Comparison of ENCODE assay signal across 16 cellular contexts in the genomic region with DNA sequence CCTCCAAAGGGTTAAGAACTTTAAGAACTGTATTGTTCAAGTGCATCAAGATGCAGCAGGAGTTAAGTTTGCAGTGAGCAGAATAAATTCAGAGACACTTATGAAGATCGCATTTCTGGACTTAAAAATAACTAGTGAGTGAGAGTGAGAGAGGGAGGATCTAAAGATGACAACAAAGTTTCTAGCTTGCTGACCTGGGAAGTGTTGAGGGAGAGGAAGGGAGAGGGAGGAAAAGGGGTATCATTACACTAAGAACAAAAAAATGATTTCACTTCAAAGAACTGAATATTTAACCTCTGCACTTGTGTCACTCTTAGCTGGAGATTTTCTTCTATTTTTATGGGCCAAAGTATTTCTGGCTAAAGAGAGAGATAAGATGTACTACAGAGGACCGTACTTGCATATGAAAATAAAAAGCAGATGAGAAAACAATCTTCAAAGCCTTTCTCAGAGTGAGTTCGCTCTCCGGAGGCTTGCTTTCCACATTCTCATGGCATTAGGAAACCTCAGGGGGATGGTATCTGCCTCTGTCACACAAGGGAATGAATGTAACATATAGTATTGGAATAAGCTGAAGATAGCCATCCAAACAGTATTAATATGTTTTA.
DNase-seq lines count a peak whose midpoint lies in the region; ATAC-seq and TF ChIP-seq lines count a peak whose summit lies in the region.
"Had no signal": no experiment of that assay in that cellular context is flagged by ENCODE, and none has a peak within 500 bp of the region (broad histone marks: within the 10 kb centered on the region; RNA-seq: fewer than 3 reads in every experiment).

No MANE protein-coding gene starts in this region.

- H3F3A ChIP-seq in GM23338 (replicated peaks; ENCODE audit: low read depth): no peaks in the 10 kb centered on the region

- H3K27me3 Mint-ChIP-seq in GM23338 (ENCODE audit: insufficient read depth, low read depth, poor library complexity) (no peaks in the 10 kb centered on the region), chondrocyte (ENCODE audit: low read depth) (no peaks in the 10 kb centered on the region)

- TF ChIP-seq POLR2A in sigmoid colon (IDR thresholded peaks at IDR 0.05): no peak

- no peak overlapping the region for H3K27ac ChIP-seq in GM23338 (ENCODE audit: low read depth)
- peak overlapping the region; percentile 86 for H3K27ac ChIP-seq in left ventricle myocardium inferior (replicated peaks)
- H3K27ac ChIP-seq in sigmoid colon: peak overlapping the region in 3 of 4 donors; percentile 4 to 66 (median 56)

- H3K9me3 Mint-ChIP-seq in GM23338 (peaks cover 16% of the 10 kb centered on the region), chondrocyte (ENCODE audit: low read depth) (peaks cover 9% of the 10 kb centered on the region)

- H3K9me2 ChIP-seq in GM23338 (ENCODE audit: insufficient read depth): no peaks in the 10 kb centered on the region; the same call in 1 of the 2 replicates

- TF ChIP-seq CTCF in GM23338 (conservative IDR thresholded peaks at IDR 0.05; ENCODE audit: low read depth in 2 of 2) (no peak), chondrocyte (IDR thresholded peaks at IDR 0.05) (no peak), left ventricle myocardium inferior (IDR thresholded peaks at IDR 0.05; ENCODE audit: borderline replicate concordance) (no peak), sigmoid colon (IDR thresholded peaks at IDR 0.05) (no peak)

- H3K4me3 ChIP-seq in GM23338: no peak overlapping the region
- peak overlapping the region; percentile 33 for H3K4me3 ChIP-seq in left ventricle myocardium inferior
- no peak overlapping the region for H3K4me3 ChIP-seq in sigmoid colon

- DNase-seq in GM23338 (ENCODE audit: low spot score) (no peak), chondrocyte (ENCODE audit: low spot score) (no peak), left ventricle myocardium inferior (no peak), sigmoid colon (no peak), NCI-H2107 treated with DMSO at 0.1 percent for 48 hours (lab: John Stamatoyannopoulos, UW; ENCODE audit: unreplicated experiment) (no peak)
- DNase-seq: activated CD4-positive, alpha-beta T cell treated with anti-CD3 and anti-CD28 coated beads for 4 hours; activated T-cell treated with anti-CD3 and anti-CD28 coated beads, Interleukin-2, amount 50 U/mL, for 24 hours; CD4-positive, alpha-beta memory T cell; KG1; kidney glomerular epithelial cell; NCI-H1417; stimulated activated naive B cell treated with anti-CD40 and anti-IgM and Interleukin-4, amounts not matched to agents 10 μg/mL and 1 μg/mL and 100 μg/mL, for 72 hours had no signal

- H3K36me3 Mint-ChIP-seq in GM23338 (ENCODE audit: low read depth) (peaks cover 10% of the 10 kb centered on the region), chondrocyte (ENCODE audit: low read depth) (no peaks in the 10 kb centered on the region)
- H3K36me3 Mint-ChIP-seq: CD4-positive, alpha-beta memory T cell had no signal

- H3K27me3 ChIP-seq in GM23338 (ENCODE audit: insufficient read depth): no peaks in the 10 kb centered on the region
- H3K27me3 ChIP-seq in left ventricle myocardium inferior (ENCODE audit: low read depth): no peaks in the 10 kb centered on the region
- no peaks in the 10 kb centered on the region for H3K27me3 ChIP-seq in sigmoid colon

- H3K79me2 ChIP-seq in GM23338 (replicated peaks; ENCODE audit: insufficient read depth): no peaks in the 10 kb centered on the region

- intact Hi-C loops in left ventricle myocardium inferior (cut with micrococcal nuclease): no loop called here
- intact Hi-C loops in sigmoid colon (cut with DNase I): no loop called here

- H3K4me1 Mint-ChIP-seq in GM23338: peaks cover 22% of the 10 kb centered on the region
- peaks cover 34% of the 10 kb centered on the region for H3K4me1 Mint-ChIP-seq in chondrocyte (ENCODE audit: low read depth)
- H3K4me1 Mint-ChIP-seq: CD4-positive, alpha-beta memory T cell; stimulated activated naive B cell treated with anti-CD40 and anti-IgM and Interleukin-4, amounts not matched to agents 10 μg/mL and 1 μg/mL and 100 μg/mL, for 72 hours had no signal

- WGBS in sigmoid colon, 2 donors: 62 to 71% methylated on average over 4 of the region's 4 CpGs

- peak overlapping the region; percentile 8; the same call in 1 of the 2 replicates for H3K27ac Mint-ChIP-seq in GM23338
- H3K27ac Mint-ChIP-seq in chondrocyte (ENCODE audit: unreplicated experiment): peak overlapping the region; percentile 42
- H3K27ac Mint-ChIP-seq: activated T-cell treated with anti-CD3 and anti-CD28 coated beads, Interleukin-2, amount 50 U/mL, for 24 hours; CD4-positive, alpha-beta memory T cell; stimulated activated naive B cell treated with anti-CD40 and anti-IgM and Interleukin-4, amounts not matched to agents 10 μg/mL and 1 μg/mL and 100 μg/mL, for 72 hours had no signal

- peak overlapping the region; percentile 1; the same call in 1 of the 2 replicates for H2AFZ ChIP-seq in GM23338

- no peaks in the 10 kb centered on the region for H4K20me1 ChIP-seq in GM23338 (replicated peaks; ENCODE audit: insufficient read depth)

- no peak overlapping the region for H3K4me3 Mint-ChIP-seq in GM23338
- H3K4me3 Mint-ChIP-seq in chondrocyte (ENCODE audit: unreplicated experiment): peak overlapping the region; percentile 3
- H3K4me3 Mint-ChIP-seq: activated T-cell treated with anti-CD3 and anti-CD28 coated beads, Interleukin-2, amount 50 U/mL, for 24 hours; CD4-positive, alpha-beta memory T cell; stimulated activated naive B cell treated with anti-CD40 and anti-IgM and Interleukin-4, amounts not matched to agents 10 μg/mL and 1 μg/mL and 100 μg/mL, for 72 hours had no signal

- no peak; the same call in 2 of the 3 replicates for ATAC-seq in GM23338
- no peak for ATAC-seq in GM21619 (IDR thresholded peaks at IDR 0.05; ENCODE audit: unreplicated experiment)
- ATAC-seq in GM21717 (IDR thresholded peaks at IDR 0.05; ENCODE audit: unreplicated experiment): no peak
- no peak for ATAC-seq in HG02973 (IDR thresholded peaks at IDR 0.05; ENCODE audit: unreplicated experiment)
- ATAC-seq: Panc1; stimulated activated naive B cell treated with anti-CD40 and anti-IgM and Interleukin-4, amounts not matched to agents 10 μg/mL and 1 μg/mL and 100 μg/mL, for 72 hours had no signal

- no peak overlapping the region for H3K4me2 ChIP-seq in GM23338

- H3K36me3 ChIP-seq in GM23338 (ENCODE audit: insufficient read depth): peaks cover 6% of the 10 kb centered on the region; the same call in 1 of the 2 replicates
- H3K36me3 ChIP-seq in left ventricle myocardium inferior: no peaks in the 10 kb centered on the region
- no peaks in the 10 kb centered on the region for H3K36me3 ChIP-seq in sigmoid colon

- no peak for TF ChIP-seq EP300 in sigmoid colon (IDR thresholded peaks at IDR 0.05)

- peaks cover 7% of the 10 kb centered on the region; the same call in 1 of the 2 replicates for H3K4me1 ChIP-seq in GM23338 (ENCODE audit: insufficient read depth)
- peaks cover 55% of the 10 kb centered on the region for H3K4me1 ChIP-seq in left ventricle myocardium inferior
- H3K4me1 ChIP-seq in sigmoid colon: peaks cover 0 to 57% (median 37%) of the 10 kb centered on the region in 4 donors

- H3K9me3 ChIP-seq in left ventricle myocardium inferior (replicated peaks) (no peaks in the 10 kb centered on the region), sigmoid colon (no peaks in the 10 kb centered on the region)
